In genomic region chr20:63740070-63740500, GRCh38 we compare ENCODE assay signal across 8 cellular contexts. TPM values are rescaled to one million over a fixed set of nuclear protein-coding genes. Genes with fewer than 3 reads are reported as not detected.
DNase-seq lines count a peak whose midpoint lies in the region; ATAC-seq, FAIRE-seq and TF ChIP-seq lines count a peak whose summit lies in the region.

No MANE protein-coding gene starts in this region.

- H3K9me3 ChIP-seq in effector memory CD4-positive, alpha-beta T cell (ENCODE audit: control insufficient read depth, low read length) = no peaks in the 10 kb centered on the region
- H3K9me3 ChIP-seq in lower lobe of right lung (no peaks in the 10 kb centered on the region), thoracic aorta (no peaks in the 10 kb centered on the region)

- TF ChIP-seq POLR2A in GM12891 (IDR thresholded peaks at IDR 0.05; ENCODE audit: low read depth, low read length) = no peak

- peak overlapping the region; percentile 67 for H3K27ac ChIP-seq in effector memory CD4-positive, alpha-beta T cell (ENCODE audit: insufficient read depth, low read length, poor library complexity, severe bottlenecking)
- H3K27ac ChIP-seq in lower lobe of right lung (peak overlapping the region; percentile 85), thoracic aorta (peak overlapping the region; percentile 79 to 82)

- peak overlapping the region; percentile 66 for H3K4me3 ChIP-seq in effector memory CD4-positive, alpha-beta T cell (ENCODE audit: insufficient read depth, low read depth, low read length, poor library complexity, severe bottlenecking)
- peak overlapping the region; percentile 73 for H3K4me3 ChIP-seq in lower lobe of right lung
- H3K4me3 ChIP-seq in thoracic aorta = peak overlapping the region; percentile 87

- peaks cover 32% of the 10 kb centered on the region for H3K36me3 ChIP-seq in effector memory CD4-positive, alpha-beta T cell (ENCODE audit: control insufficient read depth, insufficient read depth, low read length)
- peaks cover 38% of the 10 kb centered on the region for H3K36me3 ChIP-seq in lower lobe of right lung
- peaks cover 33% of the 10 kb centered on the region for H3K36me3 ChIP-seq in thoracic aorta

- TF ChIP-seq CTCF in lower lobe of right lung (IDR thresholded peaks at IDR 0.05) = no peak
- TF ChIP-seq CTCF in thoracic aorta (IDR thresholded peaks at IDR 0.05) = no peak

- DNase-seq in GM12891 (ENCODE audit: insufficient read length, low spot score) (no peak), UCSD-AML1 (lab: John Stamatoyannopoulos, UW; ENCODE audit: unreplicated experiment) (peak; percentile 49), lower lobe of right lung (peak; percentile 68), thoracic aorta (ENCODE audit: low spot score) (no peak), DMS114 treated with DMSO at 0.1 percent for 48 hours (lab: John Stamatoyannopoulos, UW; ENCODE audit: unreplicated experiment) (no peak)
- peak; percentile 45 to 64 (median 52) for DNase-seq in effector memory CD4-positive, alpha-beta T cell

- peaks cover 27% of the 10 kb centered on the region for H3K4me1 ChIP-seq in effector memory CD4-positive, alpha-beta T cell (ENCODE audit: control insufficient read depth, insufficient read depth, low read length, poor library complexity, severe bottlenecking)
- H3K4me1 ChIP-seq in lower lobe of right lung = peaks cover 43% of the 10 kb centered on the region
- H3K4me1 ChIP-seq in thoracic aorta (ENCODE audit: control insufficient read depth in 1 of 2, low read depth in 2 of 2) = peaks cover 17 to 26% of the 10 kb centered on the region in 2 donors

- H3K27me3 ChIP-seq in effector memory CD4-positive, alpha-beta T cell (replicated peaks; ENCODE audit: control insufficient read depth, insufficient read depth, low read length, poor library complexity, severe bottlenecking) = no peaks in the 10 kb centered on the region
- no peaks in the 10 kb centered on the region for H3K27me3 ChIP-seq in lower lobe of right lung (ENCODE audit: low read depth)
- no peaks in the 10 kb centered on the region for H3K27me3 ChIP-seq in thoracic aorta (replicated peaks; ENCODE audit: insufficient read depth)

- ATAC-seq in HG03432 (IDR thresholded peaks at IDR 0.05; ENCODE audit: unreplicated experiment) (peak; percentile 20), lower lobe of right lung (peak; percentile 2 to 16), thoracic aorta (ENCODE audit: insufficient number of reproducible peaks, low FRiP score, low read depth) (no peak), GM21423 (IDR thresholded peaks at IDR 0.05; ENCODE audit: unreplicated experiment) (no peak)

- intact Hi-C loops in lower lobe of right lung (cut with DNase I) = no loop called here

- peak; percentile 40 for FAIRE-seq in GM12891 (lab: Jason Lieb, UNC)

TF ChIP-seq in GM12891, 5 proteins besides CTCF, POLR2A, EP300 and RAD21:
- TF ChIP-seq POLR2AphosphoS5 (IDR thresholded peaks at IDR 0.05; ENCODE audit: low read depth, low read length) (no peak), POU2F2 (IDR thresholded peaks at IDR 0.05; ENCODE audit: low read depth, low read length) (no peak), PAX5 (IDR thresholded peaks at IDR 0.05; ENCODE audit: insufficient read depth, low read length, severe bottlenecking) (no peak), SPI1 (IDR thresholded peaks at IDR 0.05; ENCODE audit: low read depth, low read length) (no peak), TAF1 (IDR thresholded peaks at IDR 0.05; ENCODE audit: low read depth, low read length) (no peak)

RNA-seq across cellular contexts. Expression of gene SLC2A4RG, which starts 0.5 kb away (rescaled TPM):
- 23.9 TPM for polyA plus RNA-seq in GM12891 (2012; ENCODE audit: low read depth, missing spikeins)
- total RNA-seq in lower lobe of right lung (50.5 TPM), thoracic aorta (100 to 1,000 TPM in 1 of 2 donors, 10 to 100 TPM in 1; 36.2 to 103 TPM)

RNA-seq across cellular contexts. Expression of gene LIME1, which starts 3.6 kb away (rescaled TPM):
- polyA plus RNA-seq in GM12891 (2012; ENCODE audit: low read depth, missing spikeins) = 12.0 TPM
- 8.7 TPM for total RNA-seq in lower lobe of right lung
- 10 to 100 TPM; 15.6 to 26.5 TPM for total RNA-seq in thoracic aorta

RNA-seq across cellular contexts. Expression of gene ZGPAT, which starts 32.2 kb away (rescaled TPM):
- 17.1 TPM for polyA plus RNA-seq in GM12891 (2012; ENCODE audit: low read depth, missing spikeins)
- total RNA-seq in lower lobe of right lung (27.2 TPM), thoracic aorta (10 to 100 TPM; 32.6 to 41.1 TPM)

RNA-seq across cellular contexts. Expression of gene ARFRP1, which starts 32.3 kb away (rescaled TPM):
- polyA plus RNA-seq in GM12891 (2012; ENCODE audit: low read depth, missing spikeins) = 26.5 TPM
- total RNA-seq in lower lobe of right lung (44.3 TPM), thoracic aorta (10 to 100 TPM; 56.4 to 57.8 TPM)

RNA-seq across cellular contexts. Expression of gene TNFRSF6B, which starts 43.6 kb away (rescaled TPM):
- polyA plus RNA-seq in GM12891 (2012; ENCODE audit: low read depth, missing spikeins) = 0.51 TPM
- total RNA-seq in lower lobe of right lung (5.3 TPM), thoracic aorta (10 to 100 TPM; 32.9 to 98.9 TPM)

Comparison
In these comparisons a context has a peak if more than half of its experiments do, and no peak if none do; other contexts are left out.
1. DNase-seq: peak in UCSD-AML1 (single experiment), effector memory CD4-positive, alpha-beta T cell (3 of 3) and lower lobe of right lung (single experiment); none in GM12891 (single experiment), thoracic aorta (single experiment) and DMS114 treated with DMSO at 0.1 percent for 48 hours (single experiment).
2. ATAC-seq: peak in HG03432 (single experiment) and lower lobe of right lung (2 of 2); none in thoracic aorta (single experiment) and GM21423 (single experiment).
3. Peak in every context shown above with its lines, with median percentiles within 50 percentile points of each other: H3K27ac ChIP-seq and H3K4me3 ChIP-seq.